7 cellular contexts compared by ENCODE assay signal in the genomic region with DNA sequence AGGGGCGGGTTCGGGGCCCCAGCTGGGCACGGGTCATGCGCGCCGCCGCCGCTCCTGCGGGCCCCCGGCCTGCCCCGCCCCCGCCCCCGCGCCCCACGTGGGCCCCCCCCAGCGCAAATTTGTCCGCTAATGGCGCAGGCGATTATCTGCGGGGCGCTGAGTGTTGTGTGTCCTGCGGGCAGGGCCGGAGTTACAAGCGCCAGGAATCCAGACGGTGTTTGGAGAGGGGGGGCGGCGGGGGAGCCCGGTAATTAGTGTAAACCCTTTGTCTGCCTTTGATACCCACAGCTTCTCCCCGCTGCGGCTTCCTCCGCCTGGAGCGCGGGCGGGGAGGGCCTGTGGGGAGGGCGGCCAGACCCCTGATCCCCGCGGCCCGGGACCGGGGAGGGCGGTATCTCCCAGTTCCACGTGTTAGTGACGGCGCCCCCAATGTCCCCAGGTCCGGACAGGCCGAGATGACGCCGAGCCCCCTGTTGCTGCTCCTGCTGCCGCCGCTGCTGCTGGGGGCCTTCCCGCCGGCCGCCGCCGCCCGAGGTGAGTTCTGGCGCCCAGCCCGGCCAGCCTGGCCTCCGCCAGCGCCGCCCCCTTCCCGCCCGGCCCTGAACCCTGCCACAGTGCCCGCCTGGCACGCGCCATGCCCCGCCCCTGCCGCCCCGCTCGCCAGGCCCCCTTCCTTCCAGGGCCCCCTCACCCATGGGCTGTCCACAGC. TPM values are rescaled to one million over a fixed set of nuclear protein-coding genes. Genes with fewer than 3 reads are reported as not detected.
A peak's percentile ranks its signal among the peaks of the same experiment; 100 is the strongest.
DNase-seq lines count a peak whose midpoint lies in the region; ATAC-seq, FAIRE-seq and TF ChIP-seq lines count a peak whose summit lies in the region.

No MANE protein-coding gene starts in this region.

- ATAC-seq in GM12878 = 0 out of 3 replicates have a peak, but pooled peaks have one; percentile 3

- no peak for FAIRE-seq in GM12878 (lab: Jason Lieb, UNC)

- POLR2A ChIA-PET in GM12878 (lab: Charles Lee) = no interaction called here

- H3K9ac ChIP-seq in GM12878 (ENCODE audit: control insufficient read depth, insufficient read depth, low read length) = no peak overlapping the region
- H3K9ac ChIP-seq in liver (ENCODE audit: low read depth in 1 of 2, low read length in 2 of 2) = no peak overlapping the region
- peak overlapping the region in 4 of 5 donors; percentile 30 to 70 (median 52) for H3K9ac ChIP-seq in subcutaneous abdominal adipose tissue (ENCODE audit: low read length in 5 of 5)

- H3K4me2 ChIP-seq in GM12878 (ENCODE audit: control insufficient read depth, insufficient read depth) = peak overlapping the region; percentile 42; the same call in 1 of the 2 replicates

- TF ChIP-seq POLR2A in GM12878 (IDR thresholded peaks at IDR 0.05; ENCODE audit: low read depth, low read length) = no peak

- TF ChIP-seq CTCF in GM12878 (IDR thresholded peaks at IDR 0.05 in 2 of 3, conservative IDR thresholded peaks at IDR 0.05 in 1 of 3; ENCODE audit: control insufficient read depth in 2 of 3, extremely low read depth in 1 of 3, insufficient read depth in 1 of 3, low read depth in 3 of 3, low read length in 3 of 3) (no peak), liver (IDR thresholded peaks at IDR 0.05; ENCODE audit: low read depth, low read length, missing input control) (no peak)

- SMC1A ChIA-PET in GM12878 (lab: Charles Lee; ENCODE audit: uncharacterized antibody, unreplicated experiment) = no interaction called here

- no peaks in the 10 kb centered on the region for H3K9me3 ChIP-seq in SJSA1 (replicated peaks)
- H3K9me3 ChIP-seq in GM12878 (replicated peaks; ENCODE audit: control insufficient read depth, insufficient read depth, low read length) = no peaks in the 10 kb centered on the region; the same call in 2 of the 3 replicates
- H3K9me3 ChIP-seq in liver (ENCODE audit: control insufficient read depth in 4 of 4, low read length in 3 of 4) = no peaks in the 10 kb centered on the region
- H3K9me3 ChIP-seq in subcutaneous abdominal adipose tissue (ENCODE audit: control insufficient read depth in 5 of 5, low read length in 5 of 5) = no peaks in the 10 kb centered on the region

- H3K36me3 ChIP-seq in SJSA1 (no peaks in the 10 kb centered on the region; the same call in 1 of the 2 replicates), GM12878 (ENCODE audit: control insufficient read depth in 2 of 2, insufficient read depth in 2 of 2, low read length in 1 of 2) (no peaks in the 10 kb centered on the region), liver (ENCODE audit: control insufficient read depth in 4 of 4, insufficient read depth in 3 of 4, low read depth in 1 of 4, low read length in 3 of 4) (peaks cover 0 to 7% (median 0%) of the 10 kb centered on the region in 4 donors), subcutaneous abdominal adipose tissue (ENCODE audit: control insufficient read depth in 5 of 5, insufficient read depth in 5 of 5, low read length in 5 of 5) (peaks cover 0 to 1% (median 0%) of the 10 kb centered on the region in 5 donors)

- no TSS peak for BruUV-seq in GM12878 (replicated peaks; lab: Mats Ljungman, UMichigan)

- intact Hi-C loops in GM12878 (cut with micrococcal nuclease; ENCODE audit: unreplicated experiment) = no loop called here

- no peak overlapping the region; the same call in 1 of the 2 replicates for H2AFZ ChIP-seq in GM12878 (ENCODE audit: control insufficient read depth, low read depth, low read length)

- H3K27ac ChIP-seq in SJSA1 (no peak overlapping the region), GM12878 (ENCODE audit: control insufficient read depth, insufficient read depth) (no peak overlapping the region), liver (ENCODE audit: low read depth in 1 of 2, low read length in 2 of 2) (peak overlapping the region; percentile 41 to 61), subcutaneous abdominal adipose tissue (ENCODE audit: low read depth, low read length) (no peak overlapping the region)

- TF ChIP-seq EP300 in GM12878 (IDR thresholded peaks at IDR 0.05; ENCODE audit: borderline replicate concordance in 1 of 2, control insufficient read depth in 1 of 2, low read depth in 2 of 2, low read length in 2 of 2) = no peak

- H3K4me1 ChIP-seq in SJSA1 (replicated peaks) = peaks cover 17% of the 10 kb centered on the region
- H3K4me1 ChIP-seq in GM12878 (ENCODE audit: control insufficient read depth, insufficient read depth, low read length) = peaks cover 11% of the 10 kb centered on the region
- peaks cover 22 to 35% (median 31%) of the 10 kb centered on the region in 4 donors for H3K4me1 ChIP-seq in liver (ENCODE audit: control insufficient read depth in 4 of 4, insufficient read depth in 4 of 4, low read length in 3 of 4)
- H3K4me1 ChIP-seq in subcutaneous abdominal adipose tissue (ENCODE audit: control insufficient read depth in 5 of 5, insufficient read depth in 5 of 5, low read length in 5 of 5) = peaks cover 0 to 57% (median 43%) of the 10 kb centered on the region in 5 donors

- in situ Hi-C loops in GM12878 (cut with MboI) = no loop called here

- TF ChIP-seq RAD21 in GM12878 (IDR thresholded peaks at IDR 0.05; ENCODE audit: insufficient read depth, low read depth, low read length) = no peak
- TF ChIP-seq RAD21 in liver (IDR thresholded peaks at IDR 0.05) = no peak

- H3K4me3 ChIP-seq in SJSA1 = peak overlapping the region; percentile 33
- peak overlapping the region; percentile 61 for H3K4me3 ChIP-seq in GM12878
- peak overlapping the region; percentile 41 to 94 (median 71) for H3K4me3 ChIP-seq in liver (ENCODE audit: low read depth in 1 of 3, low read length in 3 of 3)
- H3K4me3 ChIP-seq in subcutaneous abdominal adipose tissue (ENCODE audit: low read depth in 1 of 5, low read length in 5 of 5) = peak overlapping the region in 4 of 5 donors; percentile 41 to 64 (median 50)

- H3K79me2 ChIP-seq in GM12878 (ENCODE audit: control insufficient read depth, insufficient read depth, low read length) = no peaks in the 10 kb centered on the region

- no peaks in the 10 kb centered on the region; the same call in 1 of the 2 replicates for H4K20me1 ChIP-seq in GM12878 (ENCODE audit: control insufficient read depth, insufficient read depth)

- CTCF ChIA-PET in GM12878 (lab: Yijun Ruan, JAX) = no interaction called here

- H3K27me3 ChIP-seq in SJSA1 (replicated peaks) (peaks cover 11% of the 10 kb centered on the region), GM12878 (replicated peaks in 1 of 2; ENCODE audit: control insufficient read depth in 2 of 2, insufficient read depth in 2 of 2, low read length in 1 of 2) (peaks cover 0 to 5% of the 10 kb centered on the region in 2 experiments; a peak in 2 of 4 replicates), liver (ENCODE audit: control insufficient read depth in 4 of 4, insufficient read depth in 4 of 4, low read length in 3 of 4) (no peaks in the 10 kb centered on the region), subcutaneous abdominal adipose tissue (ENCODE audit: control insufficient read depth in 5 of 5, insufficient read depth in 4 of 5, low read length in 5 of 5) (peaks cover 0 to 13% (median 5%) of the 10 kb centered on the region in 5 donors)

- RAD21 ChIA-PET in GM12878 (lab: Charles Lee; ENCODE audit: unreplicated experiment) = no interaction called here

- DNase-seq in H4 (ENCODE audit: low spot score) (peak; percentile 82), SJSA1 (ENCODE audit: low read depth in 1 of 2, low spot score in 2 of 2) (no peak), GM12878 (ENCODE audit: low read depth, low spot score) (no peak), GF-D8 (lab: John Stamatoyannopoulos, UW) (no peak), superior temporal gyrus (ENCODE audit: extremely low spot score) (no peak)

- WGBS in GM12878 (ENCODE audit: insufficient coverage, insufficient replicate concordance, low lambda C conversion rate, missing lambda C conversion rate) = 5% methylated on average over 29 of the region's 69 CpGs
- under 1% methylated on average over 69 of the region's 69 CpGs for WGBS in liver

RNA-seq across cellular contexts. Expression of a gene that starts 0.8 kb away (rescaled TPM):
- total RNA-seq in H4 (2014; rRNA removed; shearing (Covaris generic)) = 63.1 and 66.9 TPM in 2 replicates
- 12.9 and 21.5 TPM in 2 replicates for total RNA-seq in SJSA1 (2014; rRNA removed; shearing (Covaris generic))
- total RNA-seq in GM12878 (2013; cell fraction: nucleolus; rRNA removed) = 16.3 and 17.5 TPM in 2 replicates
- total RNA-seq in GM12878 (2014; rRNA removed) (0.34 and 0.38 TPM in 2 replicates), GM12878 (2014; rRNA removed; fragmentation: Illumina TruSeq; extraction: Trizol) (0.14 and 0.22 TPM in 2 replicates), GM12878 (2021) (0.97 and 1.1 TPM in 2 replicates), liver (10 to 100 TPM; 15.2 to 29.6 TPM)
- polyA plus RNA-seq in GM12878 (2011; ENCODE audit: low read depth) = 2.1 TPM
- polyA plus RNA-seq in GM12878 (2011; rRNA removed) (0.72 and 1.5 TPM in 2 replicates), GM12878 (2014; fragmentation: Illumina TruSeq; extraction: Trizol) (0.05 and 0.24 TPM in 2 replicates), GM12878 (2014; fragmentation: Nextera tagmentation; extraction: Ambion mirVana) (under 1 TPM; 0.02 to 0.03 TPM), GM12878 (2014; rRNA removed) (0.51 and 0.55 TPM in 2 replicates), GM12878 (2016; fragmentation: Nextera tagmentation; extraction: Ambion mirVana) (not detected), liver (10 to 100 TPM; 14.2 to 49.1 TPM)
- polyA plus RNA-seq in GM12878 (2011; cell fraction: cytosol; rRNA removed) = 4.0 and 4.5 TPM in 2 replicates
- polyA plus RNA-seq in GM12878 (2011; cell fraction: nucleus; rRNA removed) = 8.3 and 14.1 TPM in 2 replicates
- 3.0 and 4.0 TPM in 2 replicates for polyA plus RNA-seq in GM12878 (2012)
- 13.5 and 27.6 TPM in 2 replicates for polyA minus RNA-seq in GM12878 (2011; rRNA and poly(A)+ RNA removed)
- polyA minus RNA-seq in GM12878 (2011; cell fraction: cytosol; rRNA and poly(A)+ RNA removed) = 2.0 and 2.1 TPM in 2 replicates
- 4.0 and 8.0 TPM in 2 replicates for polyA minus RNA-seq in GM12878 (2011; cell fraction: nucleus; rRNA and poly(A)+ RNA removed)

RNA-seq across cellular contexts. Expression of a gene that starts 19.0 kb away (rescaled TPM):
- total RNA-seq in H4 (2014; rRNA removed; shearing (Covaris generic)) = 0.10 TPM in 1 of 2 replicates, not detected in the other
- total RNA-seq in SJSA1 (2014; rRNA removed; shearing (Covaris generic)) = not detected in 2 replicates
- 0.23 and 0.32 TPM in 2 replicates for total RNA-seq in GM12878 (2013; cell fraction: nucleolus; rRNA removed)
- total RNA-seq in GM12878 (2014; rRNA removed) (0.28 TPM in 1 of 2 replicates, not detected in the other), GM12878 (2014; rRNA removed; fragmentation: Illumina TruSeq; extraction: Trizol) (not detected in 2 replicates), GM12878 (2021) (not detected in 2 replicates), liver (10 to 100 TPM; 34.7 to 41.0 TPM)
- not detected for polyA plus RNA-seq in GM12878 (2011; ENCODE audit: low read depth)
- polyA plus RNA-seq in GM12878 (2011; rRNA removed) (0.12 TPM in 1 of 2 replicates, not detected in the other), GM12878 (2014; fragmentation: Illumina TruSeq; extraction: Trizol) (not detected in 2 replicates), GM12878 (2014; fragmentation: Nextera tagmentation; extraction: Ambion mirVana) (under 1 TPM in 1 of 2 experiments, not detected in 1; 0.05 TPM), GM12878 (2014; rRNA removed) (not detected in 2 replicates), GM12878 (2016; fragmentation: Nextera tagmentation; extraction: Ambion mirVana) (under 1 TPM; 0.83 to 0.96 TPM), liver (10 to 100 TPM in 1 of 2 donors, 1 to 10 TPM in 1; 5.1 to 17.8 TPM)
- polyA plus RNA-seq in GM12878 (2011; cell fraction: cytosol; rRNA removed) = 0.07 TPM in 1 of 2 replicates, not detected in the other
- 0.22 TPM in 1 of 2 replicates, not detected in the other for polyA plus RNA-seq in GM12878 (2011; cell fraction: nucleus; rRNA removed)
- 0.42 and 0.72 TPM in 2 replicates for polyA plus RNA-seq in GM12878 (2012)
- not detected in 2 replicates for polyA minus RNA-seq in GM12878 (2011; rRNA and poly(A)+ RNA removed)
- polyA minus RNA-seq in GM12878 (2011; cell fraction: cytosol; rRNA and poly(A)+ RNA removed) = not detected in 2 replicates
- polyA minus RNA-seq in GM12878 (2011; cell fraction: nucleus; rRNA and poly(A)+ RNA removed) = not detected in 2 replicates

RNA-seq across cellular contexts. Expression of a gene that starts 25.3 kb away (rescaled TPM):
- 3.0 and 5.3 TPM in 2 replicates for total RNA-seq in H4 (2014; rRNA removed; shearing (Covaris generic))
- 1.4 and 2.4 TPM in 2 replicates for total RNA-seq in SJSA1 (2014; rRNA removed; shearing (Covaris generic))
- total RNA-seq in GM12878 (2013; cell fraction: nucleolus; rRNA removed) = 21.8 and 23.4 TPM in 2 replicates
- total RNA-seq in GM12878 (2014; rRNA removed) (2.4 and 5.4 TPM in 2 replicates), GM12878 (2014; rRNA removed; fragmentation: Illumina TruSeq; extraction: Trizol) (0.23 and 0.76 TPM in 2 replicates), GM12878 (2021) (5.7 and 7.6 TPM in 2 replicates), liver (1 to 10 TPM; 3.8 to 4.5 TPM)
- 1.2 TPM for polyA plus RNA-seq in GM12878 (2011; ENCODE audit: low read depth)
- polyA plus RNA-seq in GM12878 (2011; rRNA removed) (0.37 and 1.2 TPM in 2 replicates), GM12878 (2014; fragmentation: Illumina TruSeq; extraction: Trizol) (0.24 TPM in 1 of 2 replicates, not detected in the other), GM12878 (2014; fragmentation: Nextera tagmentation; extraction: Ambion mirVana) (under 1 TPM in 1 of 2 experiments, not detected in 1; 0.05 TPM), GM12878 (2014; rRNA removed) (5.8 and 6.3 TPM in 2 replicates), GM12878 (2016; fragmentation: Nextera tagmentation; extraction: Ambion mirVana) (1 to 10 TPM; 1.4 TPM), liver (1 to 10 TPM; 3.0 to 3.8 TPM)
- polyA plus RNA-seq in GM12878 (2011; cell fraction: cytosol; rRNA removed) = 0.69 and 1.7 TPM in 2 replicates
- polyA plus RNA-seq in GM12878 (2011; cell fraction: nucleus; rRNA removed) = 39.0 and 44.5 TPM in 2 replicates
- polyA plus RNA-seq in GM12878 (2012) = 4.6 and 5.6 TPM in 2 replicates
- 1.0 TPM in 1 of 2 replicates, not detected in the other for polyA minus RNA-seq in GM12878 (2011; rRNA and poly(A)+ RNA removed)
- polyA minus RNA-seq in GM12878 (2011; cell fraction: cytosol; rRNA and poly(A)+ RNA removed) = 1.8 and 4.0 TPM in 2 replicates
- 6.5 and 11.9 TPM in 2 replicates for polyA minus RNA-seq in GM12878 (2011; cell fraction: nucleus; rRNA and poly(A)+ RNA removed)

RNA-seq across cellular contexts. Expression of a gene that starts 38.8 kb away (rescaled TPM):
- total RNA-seq in H4 (2014; rRNA removed; shearing (Covaris generic)) = 5.1 and 5.7 TPM in 2 replicates
- total RNA-seq in SJSA1 (2014; rRNA removed; shearing (Covaris generic)) = 2.4 and 4.2 TPM in 2 replicates
- 11.3 and 12.9 TPM in 2 replicates for total RNA-seq in GM12878 (2013; cell fraction: nucleolus; rRNA removed)
- total RNA-seq in GM12878 (2014; rRNA removed) (7.8 and 8.0 TPM in 2 replicates), GM12878 (2014; rRNA removed; fragmentation: Illumina TruSeq; extraction: Trizol) (1.7 and 1.8 TPM in 2 replicates), GM12878 (2021) (9.5 and 10.5 TPM in 2 replicates), liver (1 to 10 TPM; 2.4 to 8.8 TPM)
- polyA plus RNA-seq in GM12878 (2011; ENCODE audit: low read depth) = 1.3 TPM
- polyA plus RNA-seq in GM12878 (2011; rRNA removed) (1.1 and 2.8 TPM in 2 replicates), GM12878 (2014; fragmentation: Illumina TruSeq; extraction: Trizol) (0.49 and 0.79 TPM in 2 replicates), GM12878 (2014; fragmentation: Nextera tagmentation; extraction: Ambion mirVana) (under 1 TPM; 0.11 to 0.46 TPM), GM12878 (2014; rRNA removed) (8.1 and 8.5 TPM in 2 replicates), GM12878 (2016; fragmentation: Nextera tagmentation; extraction: Ambion mirVana) (1 to 10 TPM in 1 of 2 experiments, under 1 TPM in 1; 0.79 to 1.1 TPM), liver (1 to 10 TPM; 1.5 to 4.8 TPM)
- polyA plus RNA-seq in GM12878 (2011; cell fraction: cytosol; rRNA removed) = 3.6 and 6.1 TPM in 2 replicates
- 62.4 and 74.3 TPM in 2 replicates for polyA plus RNA-seq in GM12878 (2011; cell fraction: nucleus; rRNA removed)
- polyA plus RNA-seq in GM12878 (2012) = 4.3 and 4.8 TPM in 2 replicates
- 2.3 and 4.4 TPM in 2 replicates for polyA minus RNA-seq in GM12878 (2011; rRNA and poly(A)+ RNA removed)
- polyA minus RNA-seq in GM12878 (2011; cell fraction: cytosol; rRNA and poly(A)+ RNA removed) = 1.5 and 2.3 TPM in 2 replicates
- polyA minus RNA-seq in GM12878 (2011; cell fraction: nucleus; rRNA and poly(A)+ RNA removed) = 6.8 and 10.8 TPM in 2 replicates

Comparison
In these comparisons a context has a peak if more than half of its experiments do, and no peak if none do; other contexts are left out.
1. H3K27ac ChIP-seq: peak in liver (2 of 2); none in SJSA1 (single experiment), GM12878 (single experiment) and subcutaneous abdominal adipose tissue (single experiment).
2. H3K9ac ChIP-seq: peak in subcutaneous abdominal adipose tissue (4 of 5); none in GM12878 (single experiment) and liver (0 of 2).
3. RNA of a gene that starts 19.0 kb away (total RNA-seq): 34.7 to 41.0 TPM in liver; 0.23 to 0.32 TPM in GM12878, 0.10 TPM in H4 and not detected in SJSA1; every median in the first group is over 10 times any median in the second.
4. Peak in every context shown above with its lines, with median percentiles within 50 percentile points of each other: H3K4me3 ChIP-seq.